ENCODE assay signal across 8 cellular contexts in genomic region chr11:79708319-79708928, GRCh38.
DNase-seq lines count a peak whose midpoint lies in the region; ATAC-seq and TF ChIP-seq lines count a peak whose summit lies in the region.

No MANE protein-coding gene starts in this region.

- peak; percentile 41 to 73 for DNase-seq in cardiac muscle cell (ENCODE audit: low read depth in 1 of 2, low spot score in 1 of 2)
- no peak for DNase-seq in right cardiac atrium
- DNase-seq in NCI-H510A (lab: John Stamatoyannopoulos, UW) = peak; percentile 33
- peak; percentile 49 for DNase-seq in mammary epithelial cell
- DNase-seq in trophoblast cell = peak in 1 of 2 donors; percentile 60
- no peak for DNase-seq in activated CD4-positive, alpha-beta T cell treated with anti-CD3 and anti-CD28 coated beads for 1 hour

- no peaks in the 10 kb centered on the region for H4K20me1 ChIP-seq in mammary epithelial cell (ENCODE audit: insufficient read depth, low read length)

- no peak overlapping the region for H3K27ac ChIP-seq in cardiac muscle cell
- H3K27ac ChIP-seq in right cardiac atrium (ENCODE audit: low read length) = no peak overlapping the region
- no peak overlapping the region for H3K27ac ChIP-seq in mammary epithelial cell (ENCODE audit: insufficient read depth, low read depth, low read length)
- no peak overlapping the region for H3K27ac ChIP-seq in trophoblast cell (ENCODE audit: low read depth, low read length)

- no peak overlapping the region for H2BK120ac ChIP-seq in trophoblast cell (ENCODE audit: insufficient read depth, low read length, poor library complexity)

- H3K4me2 ChIP-seq in mammary epithelial cell (ENCODE audit: insufficient read depth, low read depth, low read length) (no peak overlapping the region), trophoblast cell (ENCODE audit: low read length) (no peak overlapping the region)

- no peak overlapping the region for H3K4ac ChIP-seq in trophoblast cell (ENCODE audit: low read depth, low read length)

- ATAC-seq in right cardiac atrium = no peak
- peak; percentile 70 for ATAC-seq in HG03175 (IDR thresholded peaks at IDR 0.05; ENCODE audit: unreplicated experiment)
- ATAC-seq in HG03097 (IDR thresholded peaks at IDR 0.05; ENCODE audit: low FRiP score, unreplicated experiment) = no peak

- no peak overlapping the region for H2BK12ac ChIP-seq in trophoblast cell (ENCODE audit: low read length)

- CTCF ChIA-PET in mammary epithelial cell (lab: Charles Lee; ENCODE audit: low non-redundant PET) = no interaction called here

- no peaks in the 10 kb centered on the region for H3K79me2 ChIP-seq in mammary epithelial cell (ENCODE audit: insufficient read depth, low read length)
- H3K79me2 ChIP-seq in trophoblast cell (ENCODE audit: control insufficient read depth, insufficient read depth, low read length, poor library complexity) = no peaks in the 10 kb centered on the region

- no peaks in the 10 kb centered on the region for H3K36me3 ChIP-seq in cardiac muscle cell
- H3K36me3 ChIP-seq in mammary epithelial cell (ENCODE audit: insufficient read depth, low read length) = no peaks in the 10 kb centered on the region
- H3K36me3 ChIP-seq in trophoblast cell (ENCODE audit: control insufficient read depth in 1 of 2, insufficient read depth in 2 of 2, low read length in 2 of 2) = no peaks in the 10 kb centered on the region

- H3K9ac ChIP-seq in mammary epithelial cell (ENCODE audit: insufficient read depth, low read length) (no peak overlapping the region), trophoblast cell (ENCODE audit: low read length) (no peak overlapping the region)

- no peak overlapping the region for H4K12ac ChIP-seq in trophoblast cell (ENCODE audit: low read depth, low read length)

- dilution Hi-C loops in mammary epithelial cell (cut with HindIII; ENCODE audit: low sequenced_read_pairs) = no loop called here

- no peaks in the 10 kb centered on the region for H3K79me1 ChIP-seq in trophoblast cell (ENCODE audit: low read length)

- H3K14ac ChIP-seq in trophoblast cell (ENCODE audit: low read length) = no peak overlapping the region

- H3K4me3 ChIP-seq in cardiac muscle cell = no peak overlapping the region
- H3K4me3 ChIP-seq in right cardiac atrium (ENCODE audit: low read length) = no peak overlapping the region
- H3K4me3 ChIP-seq in mammary epithelial cell (replicated peaks in 1 of 3; ENCODE audit: insufficient read depth in 1 of 3, low read depth in 2 of 3, low read length in 3 of 3) = no peak overlapping the region
- no peak overlapping the region for H3K4me3 ChIP-seq in trophoblast cell (ENCODE audit: low read depth, low read length)

- H3K4me1 ChIP-seq in cardiac muscle cell (ENCODE audit: low read depth) (no peaks in the 10 kb centered on the region), right cardiac atrium (ENCODE audit: control insufficient read depth, insufficient read depth, low read length) (no peaks in the 10 kb centered on the region), mammary epithelial cell (ENCODE audit: insufficient read depth, low read length) (no peaks in the 10 kb centered on the region), trophoblast cell (ENCODE audit: control insufficient read depth in 1 of 2, insufficient read depth in 2 of 2, low read length in 2 of 2) (no peaks in the 10 kb centered on the region)

- no peaks in the 10 kb centered on the region for H3K9me3 ChIP-seq in cardiac muscle cell (ENCODE audit: low read depth)
- no peaks in the 10 kb centered on the region for H3K9me3 ChIP-seq in right cardiac atrium (ENCODE audit: control insufficient read depth, low read length)
- no peaks in the 10 kb centered on the region for H3K9me3 ChIP-seq in mammary epithelial cell (replicated peaks; ENCODE audit: insufficient read depth, low read length)
- H3K9me3 ChIP-seq in trophoblast cell (ENCODE audit: insufficient read depth, low read depth, low read length) = no peaks in the 10 kb centered on the region

- no peak overlapping the region for H3K23ac ChIP-seq in trophoblast cell (ENCODE audit: low read length)

- in situ Hi-C loops in mammary epithelial cell (cut with MboI; ENCODE audit: low sequenced_read_pairs in 2 of 2) = loop anchor here in 1 of 2 donors (25.0 kb wide), 1 partner anchor 429 kb away; no protein-coding TSS in a partner anchor

- H2BK5ac ChIP-seq in trophoblast cell (ENCODE audit: low read depth, low read length, poor library complexity) = no peak overlapping the region

- H3K27me3 ChIP-seq in cardiac muscle cell = no peaks in the 10 kb centered on the region
- H3K27me3 ChIP-seq in right cardiac atrium (ENCODE audit: control insufficient read depth, insufficient read depth) = no peaks in the 10 kb centered on the region
- H3K27me3 ChIP-seq in mammary epithelial cell (ENCODE audit: insufficient read depth, low read length) = no peaks in the 10 kb centered on the region
- no peaks in the 10 kb centered on the region for H3K27me3 ChIP-seq in trophoblast cell (ENCODE audit: insufficient read depth, low read length)

- H3K18ac ChIP-seq in trophoblast cell (ENCODE audit: low read length) = no peak overlapping the region

- TF ChIP-seq CTCF in cardiac muscle cell (IDR thresholded peaks at IDR 0.05; ENCODE audit: low read depth, low read length) (peak; percentile 38), mammary epithelial cell (conservative IDR thresholded peaks at IDR 0.05 in 1 of 2, IDR thresholded peaks at IDR 0.05 in 1 of 2; ENCODE audit: extremely low read depth in 1 of 2, insufficient read depth in 1 of 2, low read depth in 1 of 2, low read length in 2 of 2) (peak; percentile 65 to 80)

- no TSS peak for BruUV-seq in mammary epithelial cell (replicated peaks; lab: Mats Ljungman, UMichigan)

- no peak overlapping the region for H4K91ac ChIP-seq in trophoblast cell (ENCODE audit: low read depth, low read length)

- 54% methylated on average over 10 of the region's 10 CpGs for WGBS in right cardiac atrium
- 43% methylated on average over 10 of the region's 10 CpGs for WGBS in mammary epithelial cell (ENCODE audit: low coverage, missing lambda C conversion rate)
- WGBS in trophoblast cell (ENCODE audit: extremely low coverage, insufficient coverage, insufficient read length) = no CpG with 5 or more reads among the region's 10 CpGs

- H2AFZ ChIP-seq in mammary epithelial cell (ENCODE audit: low read depth, low read length) (peak overlapping the region; percentile 26), trophoblast cell (ENCODE audit: insufficient read depth, low read length, poor library complexity) (no peak overlapping the region)

- H2AK5ac ChIP-seq in trophoblast cell (ENCODE audit: low read length) = no peak overlapping the region

- intact Hi-C loops in right cardiac atrium (cut with DNase I) = loop anchor here in 1 of 4 donors (10.0 kb wide), 1 partner anchor 446 kb away; no protein-coding TSS in a partner anchor
- intact Hi-C loops in mammary epithelial cell (cut with micrococcal nuclease) = loop anchor here (1.0 to 10.0 kb wide), 6 partner anchors 399 to 1529 kb away; no protein-coding TSS in a partner anchor

- H4K8ac ChIP-seq in trophoblast cell (ENCODE audit: low read depth, low read length) = peak overlapping the region; percentile 32

Comparison
In these comparisons a context has a peak if more than half of its experiments do, and no peak if none do; other contexts are left out.
1. DNase-seq: peak in cardiac muscle cell (2 of 2), NCI-H510A (single experiment) and mammary epithelial cell (single experiment); none in right cardiac atrium (0 of 3) and activated CD4-positive, alpha-beta T cell treated with anti-CD3 and anti-CD28 coated beads for 1 hour (single experiment).